In the genomic region with DNA sequence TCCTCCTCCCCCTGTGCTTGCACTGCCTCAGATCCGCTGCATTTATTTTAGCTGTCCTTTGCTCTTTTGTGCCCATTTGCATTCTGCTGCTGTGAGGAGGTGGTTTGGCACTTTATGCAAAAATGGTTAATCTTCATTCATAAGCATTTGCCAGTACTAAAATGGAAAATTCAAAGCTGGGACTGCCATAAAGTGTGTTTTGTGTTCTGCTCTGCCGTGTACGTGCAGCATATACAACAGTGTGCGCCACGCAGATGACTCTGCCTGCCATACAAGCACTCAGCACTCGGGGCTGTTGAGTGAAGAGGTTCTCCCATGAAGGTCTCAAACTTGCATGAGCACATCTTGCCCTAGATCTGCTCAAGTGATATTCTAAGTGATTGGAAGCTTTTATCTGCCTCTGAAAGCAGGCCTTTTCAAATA, we compare ENCODE assay signal across 12 cellular contexts.
DNase-seq lines count a peak whose midpoint lies in the region; ATAC-seq and TF ChIP-seq lines count a peak whose summit lies in the region.
"Had no signal": no experiment of that assay in that cellular context is flagged by ENCODE, and none has a peak within 500 bp of the region (broad histone marks: within the 10 kb centered on the region; RNA-seq: fewer than 3 reads in every experiment).

No MANE protein-coding gene starts in this region.

- peak overlapping the region; percentile 33 for H3K27ac Mint-ChIP-seq in activated CD8-positive, alpha-beta memory T cell treated with anti-CD3 and anti-CD28 coated beads, Interleukin-2, amount 10 ng/mL, durations not matched to agents 7 days and 5 days
- peak overlapping the region; percentile 61 to 81 for H3K27ac Mint-ChIP-seq in T-cell

- 51 to 60% methylated on average over 6 of the region's 6 CpGs for WGBS in thyroid gland, 2 donors

- peaks cover 77% of the 10 kb centered on the region for H3K4me1 Mint-ChIP-seq in activated CD8-positive, alpha-beta memory T cell treated with anti-CD3 and anti-CD28 coated beads, Interleukin-2, amount 10 ng/mL, durations not matched to agents 7 days and 5 days
- H3K4me1 Mint-ChIP-seq in T-cell = peaks cover 43 to 56% (median 53%) of the 10 kb centered on the region in 3 donors

- peak overlapping the region; percentile 31 for H3K27ac ChIP-seq in iPS-18a (ENCODE audit: low read length)
- H3K27ac ChIP-seq in thyroid gland = peak overlapping the region; percentile 41 to 51 (median 45)
- H3K27ac ChIP-seq: colonic mucosa had no signal

- no peak for DNase-seq in activated CD8-positive, alpha-beta memory T cell treated with anti-CD3 and anti-CD28 coated beads, Interleukin-2, amount 10 ng/mL, durations not matched to agents 7 days and 5 days
- DNase-seq in activated CD8-positive, alpha-beta memory T cell treated with anti-CD3 and anti-CD28 coated beads, Interleukin-2, amount 50 U/mL, for 4 hours = no peak
- DNase-seq in T-cell (no peak), thyroid gland (peak; percentile 47 to 50), NCI-H524 treated with DMSO at 0.1 percent for 48 hours (lab: John Stamatoyannopoulos, UW) (no peak), DMS153 (lab: John Stamatoyannopoulos, UW) (no peak)
- DNase-seq: colonic mucosa; immature natural killer cell; stimulated activated naive CD4-positive, alpha-beta T cell treated with Interleukin-2 at 50 U/mL for 16 hours had no signal

- peaks cover 60% of the 10 kb centered on the region for H3K4me1 ChIP-seq in iPS-18a (ENCODE audit: control insufficient read depth, low read depth, low read length)
- H3K4me1 ChIP-seq in thyroid gland = peaks cover 35 to 55% of the 10 kb centered on the region in 2 donors

- no peaks in the 10 kb centered on the region for H3K27me3 Mint-ChIP-seq in activated CD8-positive, alpha-beta memory T cell treated with anti-CD3 and anti-CD28 coated beads, Interleukin-2, amount 10 ng/mL, durations not matched to agents 7 days and 5 days
- H3K27me3 Mint-ChIP-seq in T-cell = no peaks in the 10 kb centered on the region

- H3K9me3 Mint-ChIP-seq in activated CD8-positive, alpha-beta memory T cell treated with anti-CD3 and anti-CD28 coated beads, Interleukin-2, amount 10 ng/mL, durations not matched to agents 7 days and 5 days (ENCODE audit: low read depth) = no peaks in the 10 kb centered on the region
- H3K9me3 Mint-ChIP-seq in T-cell = no peaks in the 10 kb centered on the region
- H3K9me3 Mint-ChIP-seq: immature natural killer cell had no signal

- no peak overlapping the region for H3K4me3 Mint-ChIP-seq in activated CD8-positive, alpha-beta memory T cell treated with anti-CD3 and anti-CD28 coated beads, Interleukin-2, amount 10 ng/mL, durations not matched to agents 7 days and 5 days
- no peak overlapping the region for H3K4me3 Mint-ChIP-seq in T-cell
- H3K4me3 Mint-ChIP-seq: immature natural killer cell had no signal

- ATAC-seq in activated CD8-positive, alpha-beta memory T cell treated with anti-CD3 and anti-CD28 coated beads, Interleukin-2, amount 10 ng/mL, durations not matched to agents 7 days and 5 days = no peak
- peak in 1 of 4 experiments; percentile 37 for ATAC-seq in T-cell (replicated peaks in 1 of 4)
- ATAC-seq in HG03460 (IDR thresholded peaks at IDR 0.05; ENCODE audit: unreplicated experiment) = no peak

- TF ChIP-seq CTCF in thyroid gland (IDR thresholded peaks at IDR 0.05) = no peak

- H3K27me3 ChIP-seq in iPS-18a (ENCODE audit: control insufficient read depth, insufficient read depth, low read length) (no peaks in the 10 kb centered on the region), thyroid gland (no peaks in the 10 kb centered on the region)
- H3K27me3 ChIP-seq: colonic mucosa had no signal

- no peaks in the 10 kb centered on the region for H3K9me3 ChIP-seq in iPS-18a (ENCODE audit: control insufficient read depth, low read depth, low read length)
- H3K9me3 ChIP-seq in thyroid gland = no peaks in the 10 kb centered on the region
- H3K9me3 ChIP-seq: colonic mucosa had no signal

- H3K4me3 ChIP-seq in iPS-18a (ENCODE audit: low read length) (peak overlapping the region; percentile 5), thyroid gland (replicated peaks in 1 of 3) (no peak overlapping the region)
- H3K4me3 ChIP-seq: skin epidermis had no signal

- peaks cover 16% of the 10 kb centered on the region for H3K36me3 Mint-ChIP-seq in activated CD8-positive, alpha-beta memory T cell treated with anti-CD3 and anti-CD28 coated beads, Interleukin-2, amount 10 ng/mL, durations not matched to agents 7 days and 5 days
- no peaks in the 10 kb centered on the region for H3K36me3 Mint-ChIP-seq in T-cell
- H3K36me3 Mint-ChIP-seq: immature natural killer cell had no signal

- POLR2A ChIA-PET in T-cell (lab: Charles Lee) = no interaction called here

- intact Hi-C loops in thyroid gland (cut with DNase I) = no loop called here

- TF ChIP-seq POLR2A in thyroid gland (IDR thresholded peaks at IDR 0.05) = no peak

- CTCF ChIA-PET in activated CD8-positive, alpha-beta memory T cell treated with anti-CD3 and anti-CD28 coated beads, Interleukin-2, amount 10 ng/mL, durations not matched to agents 7 days and 5 days (lab: Charles Lee) = no interaction called here
- CTCF ChIA-PET in T-cell (lab: Charles Lee) = no interaction called here

- H3K9ac ChIP-seq in iPS-18a (ENCODE audit: low read length) = no peak overlapping the region

- H3K36me3 ChIP-seq in iPS-18a (ENCODE audit: control insufficient read depth, low read depth, low read length) = no peaks in the 10 kb centered on the region
- no peaks in the 10 kb centered on the region for H3K36me3 ChIP-seq in thyroid gland
- H3K36me3 ChIP-seq: colonic mucosa had no signal

Comparison
In these comparisons a context has a peak if more than half of its experiments do, and no peak if none do; other contexts are left out.
1. DNase-seq: peak in thyroid gland (2 of 2); none in activated CD8-positive, alpha-beta memory T cell treated with anti-CD3 and anti-CD28 coated beads, Interleukin-2, amount 10 ng/mL, durations not matched to agents 7 days and 5 days (single experiment), activated CD8-positive, alpha-beta memory T cell treated with anti-CD3 and anti-CD28 coated beads, Interleukin-2, amount 50 U/mL, for 4 hours (single experiment), T-cell (0 of 34), NCI-H524 treated with DMSO at 0.1 percent for 48 hours (single experiment) and DMS153 (single experiment).